Comparison of ENCODE assay signal across 2 cellular contexts in genomic region chr3:128382221-128382807, GRCh38.
TF ChIP-seq lines count a peak whose summit lies in the region.

No MANE protein-coding gene starts in this region.

TF ChIP-seq in SK-N-SH treated with all-trans-retinoic acid at 6 μM for 48 hours, 23 proteins besides CTCF, POLR2A, EP300 and RAD21 (continued from another document):
- no peak for TF ChIP-seq CSRNP3 (CRISPR knock-in tag; IDR thresholded peaks at IDR 0.05)
- no peak for TF ChIP-seq ZNF565 (CRISPR knock-in tag; conservative IDR thresholded peaks at IDR 0.05; ENCODE audit: low read depth)
- no peak for TF ChIP-seq ZNF70 (CRISPR knock-in tag; IDR thresholded peaks at IDR 0.05)
- TF ChIP-seq ZNF8 (CRISPR knock-in tag; IDR thresholded peaks at IDR 0.05): no peak
- TF ChIP-seq TOX (CRISPR knock-in tag; IDR thresholded peaks at IDR 0.05; ENCODE audit: borderline replicate concordance): no peak
- TF ChIP-seq OSR1 (CRISPR knock-in tag; IDR thresholded peaks at IDR 0.05): no peak
- no peak for TF ChIP-seq ZC3H10 (CRISPR knock-in tag; IDR thresholded peaks at IDR 0.05)
- TF ChIP-seq ARNTL (CRISPR knock-in tag; IDR thresholded peaks at IDR 0.05; ENCODE audit: borderline replicate concordance, low read depth): no peak
- no peak for TF ChIP-seq TSHZ2 (CRISPR knock-in tag; IDR thresholded peaks at IDR 0.05)
- TF ChIP-seq RARB (CRISPR knock-in tag; IDR thresholded peaks at IDR 0.05): no peak
- no peak for TF ChIP-seq ZFP3 (CRISPR knock-in tag; IDR thresholded peaks at IDR 0.05)
- no peak for TF ChIP-seq TCF4 (CRISPR knock-in tag; IDR thresholded peaks at IDR 0.05; ENCODE audit: borderline replicate concordance)
- no peak for TF ChIP-seq POU6F1 (CRISPR knock-in tag; IDR thresholded peaks at IDR 0.05; ENCODE audit: borderline replicate concordance, low read depth)
- TF ChIP-seq SNAI2 (CRISPR knock-in tag; IDR thresholded peaks at IDR 0.05): no peak

TF ChIP-seq in SK-N-SH, 30 proteins besides CTCF, POLR2A, EP300 and RAD21 (continued from another document):
- no peak for TF ChIP-seq IRF3 (IDR thresholded peaks at IDR 0.05; ENCODE audit: low read depth, low read length)
- no peak for TF ChIP-seq RXRA (IDR thresholded peaks at IDR 0.05; ENCODE audit: borderline replicate concordance, low read depth)
- TF ChIP-seq RFX5 (IDR thresholded peaks at IDR 0.05; ENCODE audit: low read length): no peak
- TF ChIP-seq TEAD4 (IDR thresholded peaks at IDR 0.05; ENCODE audit: borderline replicate concordance, insufficient read depth): no peak
- TF ChIP-seq YY1 (IDR thresholded peaks at IDR 0.05; ENCODE audit: low read depth): no peak
- no peak for TF ChIP-seq TAF1 (IDR thresholded peaks at IDR 0.05; ENCODE audit: borderline replicate concordance, low read depth, low read length)
- no peak for TF ChIP-seq SMC3 (IDR thresholded peaks at IDR 0.05; ENCODE audit: low read depth, low read length)
